Comparison of ENCODE assay signal across 1 cellular context in genomic region chr2:98649135-98649991, GRCh38.
A peak's percentile ranks its signal among the peaks of the same experiment; 100 is the strongest.
TF ChIP-seq lines count a peak whose summit lies in the region.

No MANE protein-coding gene starts in this region.

TF ChIP-seq in GM12878, 131 proteins besides CTCF, POLR2A, EP300 and RAD21 (continued from another document):
- TF ChIP-seq ZNF687 (IDR thresholded peaks at IDR 0.05) (no peak), PBX3 (IDR thresholded peaks at IDR 0.05; ENCODE audit: insufficient replicate concordance, low read depth, low read length) (no peak), CHD2 (IDR thresholded peaks at IDR 0.05; ENCODE audit: borderline replicate concordance, low read depth, low read length) (no peak), POLR2AphosphoS5 (IDR thresholded peaks at IDR 0.05; ENCODE audit: low read length) (no peak), IRF3 (IDR thresholded peaks at IDR 0.05) (no peak; the same call in 1 of the 2 replicates), STAT1 (conservative IDR thresholded peaks at IDR 0.05) (no peak), RB1 (IDR thresholded peaks at IDR 0.05; ENCODE audit: borderline replicate concordance) (0 out of 2 replicates have a peak, but pooled peaks have one; percentile 35), IKZF2 (IDR thresholded peaks at IDR 0.05) (no peak), ZNF592 (IDR thresholded peaks at IDR 0.05) (peak; percentile 33; the same call in 1 of the 2 replicates), SMARCA5 (IDR thresholded peaks at IDR 0.05) (peak; percentile 52), SMAD1 (IDR thresholded peaks at IDR 0.05; ENCODE audit: low read depth, partially characterized antibody) (no peak), TAF1 (IDR thresholded peaks at IDR 0.05; ENCODE audit: borderline replicate concordance, low read depth, low read length) (no peak), MTA3 (IDR thresholded peaks at IDR 0.05; ENCODE audit: borderline replicate concordance, low read length) (no peak), EED (IDR thresholded peaks at IDR 0.05; ENCODE audit: low read depth) (peak; percentile 60; the same call in 1 of the 2 replicates), RUNX3 (IDR thresholded peaks at IDR 0.05; ENCODE audit: low read length) (peak; percentile 38; the same call in 1 of the 2 replicates), ZBTB33 (IDR thresholded peaks at IDR 0.05) (no peak), CBFB (IDR thresholded peaks at IDR 0.05; ENCODE audit: low read depth) (0 out of 2 replicates have a peak, but pooled peaks have one; percentile 35), CREB1 (IDR thresholded peaks at IDR 0.05; ENCODE audit: low read depth) (0 out of 2 replicates have a peak, but pooled peaks have one; percentile 20), SMC3 (IDR thresholded peaks at IDR 0.05; ENCODE audit: borderline replicate concordance, low read length) (peak; percentile 99), CEBPB (IDR thresholded peaks at IDR 0.05; ENCODE audit: borderline replicate concordance in 1 of 2, low read depth in 2 of 2, low read length in 2 of 2) (no peak), NR2C1 (IDR thresholded peaks at IDR 0.05) (0 out of 2 replicates have a peak, but pooled peaks have one; percentile 13), JUND (IDR thresholded peaks at IDR 0.05; ENCODE audit: low read depth, low read length) (no peak), YY1 (IDR thresholded peaks at IDR 0.05; ENCODE audit: low read depth, low read length) (peak; percentile 73)
